Comparison of ENCODE assay signal across 2 cellular contexts in genomic region chr17:66308856-66309255, GRCh38.
TF ChIP-seq lines count a peak whose summit lies in the region.

No MANE protein-coding gene starts in this region.

TF ChIP-seq in SK-N-SH, 30 proteins besides CTCF, POLR2A, EP300 and RAD21 (continued from another document):
- no peak for TF ChIP-seq FOSL2 (IDR thresholded peaks at IDR 0.05; ENCODE audit: borderline replicate concordance, low read depth)
- TF ChIP-seq TCF12 (IDR thresholded peaks at IDR 0.05) = no peak
- no peak for TF ChIP-seq MXI1 (IDR thresholded peaks at IDR 0.05; ENCODE audit: low read depth, low read length)
- no peak for TF ChIP-seq GATA2 (CRISPR knock-in tag; IDR thresholded peaks at IDR 0.05)
- TF ChIP-seq, protein P1, sequence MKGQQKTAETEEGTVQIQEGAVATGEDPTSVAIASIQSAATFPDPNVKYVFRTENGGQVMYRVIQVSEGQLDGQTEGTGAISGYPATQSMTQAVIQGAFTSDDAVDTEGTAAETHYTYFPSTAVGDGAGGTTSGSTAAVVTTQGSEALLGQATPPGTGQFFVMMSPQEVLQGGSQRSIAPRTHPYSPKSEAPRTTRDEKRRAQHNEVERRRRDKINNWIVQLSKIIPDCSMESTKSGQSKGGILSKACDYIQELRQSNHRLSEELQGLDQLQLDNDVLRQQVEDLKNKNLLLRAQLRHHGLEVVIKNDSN (IDR thresholded peaks at IDR 0.05; ENCODE audit: borderline replicate concordance, low read depth) = no peak
- TF ChIP-seq TEAD4 (IDR thresholded peaks at IDR 0.05; ENCODE audit: borderline replicate concordance, insufficient read depth) = no peak
- no peak for TF ChIP-seq NRF1 (IDR thresholded peaks at IDR 0.05; ENCODE audit: low read depth, low read length)
- no peak for TF ChIP-seq RFX5 (IDR thresholded peaks at IDR 0.05; ENCODE audit: low read length)
- TF ChIP-seq TAF1 (IDR thresholded peaks at IDR 0.05; ENCODE audit: borderline replicate concordance, low read depth, low read length) = no peak
- no peak for TF ChIP-seq CHD2 (IDR thresholded peaks at IDR 0.05; ENCODE audit: low read length, partially characterized antibody)
- no peak for TF ChIP-seq GABPA (IDR thresholded peaks at IDR 0.05; ENCODE audit: low read depth)
- TF ChIP-seq, protein P2, sequence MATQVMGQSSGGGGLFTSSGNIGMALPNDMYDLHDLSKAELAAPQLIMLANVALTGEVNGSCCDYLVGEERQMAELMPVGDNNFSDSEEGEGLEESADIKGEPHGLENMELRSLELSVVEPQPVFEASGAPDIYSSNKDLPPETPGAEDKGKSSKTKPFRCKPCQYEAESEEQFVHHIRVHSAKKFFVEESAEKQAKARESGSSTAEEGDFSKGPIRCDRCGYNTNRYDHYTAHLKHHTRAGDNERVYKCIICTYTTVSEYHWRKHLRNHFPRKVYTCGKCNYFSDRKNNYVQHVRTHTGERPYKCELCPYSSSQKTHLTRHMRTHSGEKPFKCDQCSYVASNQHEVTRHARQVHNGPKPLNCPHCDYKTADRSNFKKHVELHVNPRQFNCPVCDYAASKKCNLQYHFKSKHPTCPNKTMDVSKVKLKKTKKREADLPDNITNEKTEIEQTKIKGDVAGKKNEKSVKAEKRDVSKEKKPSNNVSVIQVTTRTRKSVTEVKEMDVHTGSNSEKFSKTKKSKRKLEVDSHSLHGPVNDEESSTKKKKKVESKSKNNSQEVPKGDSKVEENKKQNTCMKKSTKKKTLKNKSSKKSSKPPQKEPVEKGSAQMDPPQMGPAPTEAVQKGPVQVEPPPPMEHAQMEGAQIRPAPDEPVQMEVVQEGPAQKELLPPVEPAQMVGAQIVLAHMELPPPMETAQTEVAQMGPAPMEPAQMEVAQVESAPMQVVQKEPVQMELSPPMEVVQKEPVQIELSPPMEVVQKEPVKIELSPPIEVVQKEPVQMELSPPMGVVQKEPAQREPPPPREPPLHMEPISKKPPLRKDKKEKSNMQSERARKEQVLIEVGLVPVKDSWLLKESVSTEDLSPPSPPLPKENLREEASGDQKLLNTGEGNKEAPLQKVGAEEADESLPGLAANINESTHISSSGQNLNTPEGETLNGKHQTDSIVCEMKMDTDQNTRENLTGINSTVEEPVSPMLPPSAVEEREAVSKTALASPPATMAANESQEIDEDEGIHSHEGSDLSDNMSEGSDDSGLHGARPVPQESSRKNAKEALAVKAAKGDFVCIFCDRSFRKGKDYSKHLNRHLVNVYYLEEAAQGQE (IDR thresholded peaks at IDR 0.05; ENCODE audit: low read depth, low read length) = no peak
- no peak for TF ChIP-seq ZBTB33 (IDR thresholded peaks at IDR 0.05; ENCODE audit: borderline replicate concordance, low read depth)

TF ChIP-seq in SK-N-SH treated with all-trans-retinoic acid at 6 μM for 48 hours, 23 proteins besides CTCF, POLR2A, EP300 and RAD21 (continued from another document):
- TF ChIP-seq TSHZ2 (CRISPR knock-in tag; IDR thresholded peaks at IDR 0.05) (no peak), BACH2 (CRISPR knock-in tag; IDR thresholded peaks at IDR 0.05; ENCODE audit: borderline replicate concordance) (no peak), ZC3H10 (CRISPR knock-in tag; IDR thresholded peaks at IDR 0.05) (no peak), POU6F1 (CRISPR knock-in tag; IDR thresholded peaks at IDR 0.05; ENCODE audit: borderline replicate concordance, low read depth) (no peak), CSDC2 (CRISPR knock-in tag; IDR thresholded peaks at IDR 0.05) (no peak), SNAI2 (CRISPR knock-in tag; IDR thresholded peaks at IDR 0.05) (no peak), ISL1 (CRISPR knock-in tag; IDR thresholded peaks at IDR 0.05) (no peak)
- TF ChIP-seq, protein P3, sequence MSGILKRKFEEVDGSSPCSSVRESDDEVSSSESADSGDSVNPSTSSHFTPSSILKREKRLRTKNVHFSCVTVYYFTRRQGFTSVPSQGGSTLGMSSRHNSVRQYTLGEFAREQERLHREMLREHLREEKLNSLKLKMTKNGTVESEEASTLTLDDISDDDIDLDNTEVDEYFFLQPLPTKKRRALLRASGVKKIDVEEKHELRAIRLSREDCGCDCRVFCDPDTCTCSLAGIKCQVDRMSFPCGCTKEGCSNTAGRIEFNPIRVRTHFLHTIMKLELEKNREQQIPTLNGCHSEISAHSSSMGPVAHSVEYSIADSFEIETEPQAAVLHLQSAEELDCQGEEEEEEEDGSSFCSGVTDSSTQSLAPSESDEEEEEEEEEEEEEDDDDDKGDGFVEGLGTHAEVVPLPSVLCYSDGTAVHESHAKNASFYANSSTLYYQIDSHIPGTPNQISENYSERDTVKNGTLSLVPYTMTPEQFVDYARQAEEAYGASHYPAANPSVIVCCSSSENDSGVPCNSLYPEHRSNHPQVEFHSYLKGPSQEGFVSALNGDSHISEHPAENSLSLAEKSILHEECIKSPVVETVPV (CRISPR knock-in tag; IDR thresholded peaks at IDR 0.05) = no peak
